ENCODE assay signal across 21 cellular contexts in genomic region chr3:160792445-160793039, GRCh38.
"Had no signal": no experiment of that assay in that cellular context is flagged by ENCODE, and none has a peak within 500 bp of the region (broad histone marks: within the 10 kb centered on the region; RNA-seq: fewer than 3 reads in every experiment).

No MANE protein-coding gene starts in this region.

- H3K9me3 Mint-ChIP-seq: activated naive CD4-positive, alpha-beta T cell treated with anti-CD3 and anti-CD28 coated beads, Interleukin-2, amount 50 U/mL, for 72 hours; activated T-cell treated with anti-CD3 and anti-CD28 coated beads, Interleukin-2, amount 50 U/mL, for 72 hours; neural crest cell had no signal

- ATAC-seq: heart left ventricle; left ventricle myocardium superior; right cardiac atrium; stimulated activated naive CD8-positive, alpha-beta T cell treated with anti-CD3 and anti-CD28 coated beads, Interleukin-15, Interleukin-2, amounts not matched to agents 100 U/mL and 50 U/mL, for 24 hours had no signal

- H3K4me1 Mint-ChIP-seq: naive B cell had no signal

- H3K27ac Mint-ChIP-seq: activated naive CD4-positive, alpha-beta T cell treated with anti-CD3 and anti-CD28 coated beads, Interleukin-2, amount 50 U/mL, for 72 hours; activated T-cell treated with anti-CD3 and anti-CD28 coated beads, Interleukin-2, amount 50 U/mL, for 72 hours; naive B cell; T-helper 1 cell treated with Interleukin-12 subunit alpha and Interleukin-12 subunit beta and Interleukin-4 antibody, amounts not matched to agents 30 μg/mL and 1 μg/mL, for 36 hours had no signal

- H3K4me3 Mint-ChIP-seq: activated T-cell treated with anti-CD3 and anti-CD28 coated beads, Interleukin-2, amount 50 U/mL, for 72 hours; naive B cell; neural crest cell; T-helper 1 cell treated with Interleukin-12 subunit alpha and Interleukin-12 subunit beta and Interleukin-4 antibody, amounts not matched to agents 30 μg/mL and 1 μg/mL, for 36 hours had no signal

- DNase-seq: activated CD4-positive, CD25-positive, alpha-beta regulatory T cell treated with anti-CD3 and anti-CD28 coated beads, Interleukin-2, amount 50 U/mL, for 72 hours; activated naive CD4-positive, alpha-beta T cell; activated T-cell treated with anti-CD3 and anti-CD28 coated beads for 4 hours; activated T-cell treated with anti-CD3 and anti-CD28 coated beads, Interleukin-2, amount 50 U/mL, for 72 hours; central memory CD4-positive, alpha-beta T cell; foreskin fibroblast; heart left ventricle; hypothalamus; left ventricle myocardium superior; naive B cell; occipital lobe; posterior cingulate gyrus; right cardiac atrium; stimulated activated CD4-positive, alpha-beta T cell treated with anti-CD3 and anti-CD28 coated beads, Interleukin-15, amount 100 ng/mL, for 24 hours; stimulated activated CD4-positive, alpha-beta T cell treated with anti-CD3 and anti-CD28 coated beads, Interleukin-2, amount 100 ng/mL, for 24 hours; stimulated activated naive CD8-positive, alpha-beta T cell treated with anti-CD3 and anti-CD28 coated beads, Interleukin-15, Interleukin-2, amounts not matched to agents 100 U/mL and 50 U/mL, for 24 hours; testis; transverse colon had no signal
